ENCODE assay signal across 24 cellular contexts in the genomic region with DNA sequence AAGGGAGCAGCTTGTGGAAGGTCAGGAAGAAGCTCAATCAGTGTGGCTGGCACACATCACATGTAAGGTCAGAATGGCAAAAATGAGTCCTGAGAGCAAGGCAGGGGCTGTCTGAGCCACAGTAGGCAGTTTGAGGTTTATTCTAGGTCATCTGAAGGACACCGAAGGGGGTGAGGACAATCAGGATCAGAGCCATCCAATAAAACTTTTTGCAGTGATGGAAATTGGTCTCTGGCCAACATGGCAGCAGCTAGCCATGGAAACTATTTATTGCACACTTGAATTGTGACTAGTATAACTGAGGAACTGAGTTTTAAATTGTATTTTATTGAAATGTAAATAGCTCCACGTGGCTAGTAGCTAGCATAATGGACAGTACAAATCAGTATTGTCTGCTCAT.
"Had no signal": no experiment of that assay in that cellular context is flagged by ENCODE, and none has a peak within 500 bp of the region (broad histone marks: within the 10 kb centered on the region; RNA-seq: fewer than 3 reads in every experiment).

No MANE protein-coding gene starts in this region.

- H3K4me3 ChIP-seq: ascending aorta, breast epithelium, cardiac muscle cell, coronary artery, dorsolateral prefrontal cortex had no signal

- DNase-seq: activated CD4-positive, alpha-beta memory T cell treated with anti-CD3 and anti-CD28 coated beads, Interleukin-2, amount 10 ng/mL, durations not matched to agents 7 days and 5 days; activated CD4-positive, alpha-beta T cell treated with anti-CD3 and anti-CD28 coated beads for 1 hour; activated CD4-positive, alpha-beta T cell treated with anti-CD3 and anti-CD28 coated beads for 4 hours; activated CD4-positive, alpha-beta T cell treated with anti-CD3 and anti-CD28 coated beads, Interleukin-2, amount 10 ng/mL, durations not matched to agents 7 days and 5 days; activated CD4-positive, alpha-beta T cell treated with anti-CD3 and anti-CD28 coated beads, Interleukin-2, amount 50 U/mL, for 4 hours; activated CD8-positive, alpha-beta memory T cell treated with anti-CD3 and anti-CD28 coated beads, Interleukin-2, amount 50 U/mL, for 48 hours; activated gamma-delta T cell; activated naive CD4-positive, alpha-beta T cell; activated naive CD4-positive, alpha-beta T cell treated with anti-CD3 and anti-CD28 coated beads, Interleukin-2, amount 10 ng/mL, durations not matched to agents 7 days and 5 days; activated naive CD8-positive, alpha-beta T cell treated with anti-CD3 and anti-CD28 coated beads, Interleukin-2, amount 10 ng/mL, durations not matched to agents 7 days and 5 days; activated T-cell treated with anti-CD3 and anti-CD28 coated beads for 4 hours; activated T-cell treated with anti-CD3 and anti-CD28 coated beads, Interleukin-2, amount 50 U/mL, for 24 hours; activated T-cell treated with anti-CD3 and anti-CD28 coated beads, Interleukin-2, amount 50 U/mL, for 72 hours; dorsolateral prefrontal cortex; effector memory CD4-positive, alpha-beta T cell; foreskin fibroblast; T-helper 2 cell had no signal

- H3K9me3 ChIP-seq: ascending aorta, breast epithelium had no signal

- H3K27me3 ChIP-seq: ascending aorta, cardiac muscle cell had no signal

- H3K27ac ChIP-seq: ascending aorta, breast epithelium, cardiac muscle cell, coronary artery, dorsolateral prefrontal cortex had no signal

- H3K36me3 ChIP-seq: ascending aorta, breast epithelium, cardiac muscle cell had no signal

- H3K4me1 ChIP-seq: ascending aorta, breast epithelium had no signal

- ATAC-seq: activated naive CD4-positive, alpha-beta T cell treated with anti-CD3 and anti-CD28 coated beads, Interleukin-2, amount 50 U/mL, for 72 hours; activated T-cell treated with anti-CD3 and anti-CD28 coated beads, Interleukin-2, amount 50 U/mL, for 72 hours; esophagus mucosa; WTC11 had no signal
